In the genomic region with DNA sequence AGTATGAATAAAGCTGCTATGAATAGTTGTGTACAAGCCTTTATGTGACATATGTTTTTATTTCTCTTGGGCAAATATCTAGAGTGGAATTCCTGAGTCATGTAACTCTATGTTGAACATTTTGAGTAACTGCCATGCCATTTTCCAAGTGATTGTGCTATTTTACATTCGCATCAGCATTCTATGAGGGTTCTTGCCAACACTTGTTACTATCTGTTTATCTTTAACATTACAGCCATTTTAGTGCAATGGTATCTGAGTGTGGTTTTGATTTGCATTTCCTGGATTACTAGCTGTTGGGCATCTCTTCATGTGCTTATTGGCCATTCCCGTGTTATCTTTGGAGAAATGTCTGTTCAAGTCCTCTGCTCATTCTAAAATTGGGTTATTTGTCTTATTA, we compare ENCODE assay signal across 1 cellular context.
TF ChIP-seq lines count a peak whose summit lies in the region.

No MANE protein-coding gene starts in this region.

TF ChIP-seq in HepG2, 621 proteins besides CTCF, POLR2A, EP300 and RAD21:
- no peak for TF ChIP-seq ARID4A (CRISPR knock-in tag; IDR thresholded peaks at IDR 0.05; ENCODE audit: borderline replicate concordance)
- TF ChIP-seq, protein P1, sequence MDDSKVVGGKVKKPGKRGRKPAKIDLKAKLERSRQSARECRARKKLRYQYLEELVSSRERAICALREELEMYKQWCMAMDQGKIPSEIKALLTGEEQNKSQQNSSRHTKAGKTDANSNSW (CRISPR knock-in tag; IDR thresholded peaks at IDR 0.05; ENCODE audit: borderline replicate concordance), result no peak
- no peak for TF ChIP-seq RFX5 (IDR thresholded peaks at IDR 0.05; ENCODE audit: low read depth, low read length)
- 0 out of 2 replicates have a peak, but pooled peaks have one; percentile 7 for TF ChIP-seq MAFF (IDR thresholded peaks at IDR 0.05; ENCODE audit: low read depth, low read length)
- no peak for TF ChIP-seq ZBTB43 (CRISPR knock-in tag; conservative IDR thresholded peaks at IDR 0.05)
- no peak for TF ChIP-seq JUNB (CRISPR knock-in tag; IDR thresholded peaks at IDR 0.05; ENCODE audit: borderline replicate concordance)
- no peak for TF ChIP-seq ISL2 (CRISPR knock-in tag; IDR thresholded peaks at IDR 0.05)
- TF ChIP-seq ZNF367 (CRISPR knock-in tag; IDR thresholded peaks at IDR 0.05; ENCODE audit: borderline replicate concordance), result no peak
- TF ChIP-seq CHCHD3 (CRISPR knock-in tag; IDR thresholded peaks at IDR 0.05), result no peak
- no peak for TF ChIP-seq RARA (CRISPR knock-in tag; IDR thresholded peaks at IDR 0.05)
- no peak for TF ChIP-seq IRF9 (CRISPR knock-in tag; IDR thresholded peaks at IDR 0.05; ENCODE audit: borderline replicate concordance)
- TF ChIP-seq SOX13 (IDR thresholded peaks at IDR 0.05), result no peak
- TF ChIP-seq SOX13 (CRISPR knock-in tag; conservative IDR thresholded peaks at IDR 0.05 in 1 of 2, IDR thresholded peaks at IDR 0.05 in 1 of 2), result no peak
- no peak for TF ChIP-seq TGIF2 (CRISPR knock-in tag; IDR thresholded peaks at IDR 0.05)
- TF ChIP-seq MAFK (conservative IDR thresholded peaks at IDR 0.05 in 1 of 2, IDR thresholded peaks at IDR 0.05 in 1 of 2; ENCODE audit: low read length in 2 of 2), result 0 out of 4 replicates have a peak, but pooled peaks of 1 of the 2 experiments have one; percentile 0
- no peak for TF ChIP-seq GFI1 (CRISPR knock-in tag; IDR thresholded peaks at IDR 0.05; ENCODE audit: borderline replicate concordance)
- TF ChIP-seq ZNF205 (CRISPR knock-in tag; IDR thresholded peaks at IDR 0.05), result no peak
- TF ChIP-seq ZNF749 (CRISPR knock-in tag; IDR thresholded peaks at IDR 0.05; ENCODE audit: borderline replicate concordance), result no peak
- no peak for TF ChIP-seq HCFC1 (IDR thresholded peaks at IDR 0.05; ENCODE audit: low read depth, low read length)
- no peak for TF ChIP-seq ZNF839 (CRISPR knock-in tag; IDR thresholded peaks at IDR 0.05; ENCODE audit: borderline replicate concordance)
- peak; percentile 95 for TF ChIP-seq ZNF7 (CRISPR knock-in tag; IDR thresholded peaks at IDR 0.05)
- no peak for TF ChIP-seq ZBTB34 (CRISPR knock-in tag; IDR thresholded peaks at IDR 0.05)
